ENCODE assay signal across 1 cellular context in the genomic region with DNA sequence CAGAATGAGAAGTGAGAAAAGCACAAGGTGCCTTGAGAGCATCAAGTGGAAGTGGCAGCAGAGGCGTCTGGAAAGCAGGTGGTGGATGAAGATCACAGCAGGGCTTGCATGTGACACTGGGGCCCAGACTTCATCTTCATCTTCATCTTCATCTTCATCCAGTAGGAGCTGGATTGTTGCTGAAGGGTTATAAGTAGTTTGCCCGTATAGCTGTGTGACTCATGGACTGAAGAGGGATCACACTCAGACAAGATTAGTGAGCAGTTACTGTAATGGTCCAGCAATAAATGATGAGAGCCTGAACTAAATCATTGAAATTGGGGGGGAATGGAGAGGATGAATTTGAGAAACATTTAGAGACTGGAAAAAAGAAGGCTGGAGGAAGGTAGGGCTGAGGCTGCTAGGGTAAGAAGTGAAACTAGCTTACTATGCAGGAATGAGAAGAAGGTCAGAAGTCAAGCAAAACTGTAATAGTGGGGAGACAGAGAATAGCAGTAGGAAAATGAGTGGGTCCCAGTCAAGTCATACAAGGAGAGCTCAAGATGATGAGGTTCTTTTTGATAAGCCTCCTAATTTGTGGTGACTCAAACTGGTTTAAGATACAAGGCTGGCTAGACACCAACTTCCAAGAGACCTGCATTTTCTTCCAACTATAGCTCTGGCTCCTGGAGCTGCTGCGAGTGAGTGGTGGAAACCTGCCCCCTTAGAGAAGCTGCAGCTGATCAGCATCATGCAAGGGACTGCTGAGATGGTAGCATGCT.
TF ChIP-seq lines count a peak whose summit lies in the region.

No MANE protein-coding gene starts in this region.

TF ChIP-seq in HepG2, 621 proteins besides CTCF, POLR2A, EP300 and RAD21 (continued from another document):
- TF ChIP-seq, protein P1, sequence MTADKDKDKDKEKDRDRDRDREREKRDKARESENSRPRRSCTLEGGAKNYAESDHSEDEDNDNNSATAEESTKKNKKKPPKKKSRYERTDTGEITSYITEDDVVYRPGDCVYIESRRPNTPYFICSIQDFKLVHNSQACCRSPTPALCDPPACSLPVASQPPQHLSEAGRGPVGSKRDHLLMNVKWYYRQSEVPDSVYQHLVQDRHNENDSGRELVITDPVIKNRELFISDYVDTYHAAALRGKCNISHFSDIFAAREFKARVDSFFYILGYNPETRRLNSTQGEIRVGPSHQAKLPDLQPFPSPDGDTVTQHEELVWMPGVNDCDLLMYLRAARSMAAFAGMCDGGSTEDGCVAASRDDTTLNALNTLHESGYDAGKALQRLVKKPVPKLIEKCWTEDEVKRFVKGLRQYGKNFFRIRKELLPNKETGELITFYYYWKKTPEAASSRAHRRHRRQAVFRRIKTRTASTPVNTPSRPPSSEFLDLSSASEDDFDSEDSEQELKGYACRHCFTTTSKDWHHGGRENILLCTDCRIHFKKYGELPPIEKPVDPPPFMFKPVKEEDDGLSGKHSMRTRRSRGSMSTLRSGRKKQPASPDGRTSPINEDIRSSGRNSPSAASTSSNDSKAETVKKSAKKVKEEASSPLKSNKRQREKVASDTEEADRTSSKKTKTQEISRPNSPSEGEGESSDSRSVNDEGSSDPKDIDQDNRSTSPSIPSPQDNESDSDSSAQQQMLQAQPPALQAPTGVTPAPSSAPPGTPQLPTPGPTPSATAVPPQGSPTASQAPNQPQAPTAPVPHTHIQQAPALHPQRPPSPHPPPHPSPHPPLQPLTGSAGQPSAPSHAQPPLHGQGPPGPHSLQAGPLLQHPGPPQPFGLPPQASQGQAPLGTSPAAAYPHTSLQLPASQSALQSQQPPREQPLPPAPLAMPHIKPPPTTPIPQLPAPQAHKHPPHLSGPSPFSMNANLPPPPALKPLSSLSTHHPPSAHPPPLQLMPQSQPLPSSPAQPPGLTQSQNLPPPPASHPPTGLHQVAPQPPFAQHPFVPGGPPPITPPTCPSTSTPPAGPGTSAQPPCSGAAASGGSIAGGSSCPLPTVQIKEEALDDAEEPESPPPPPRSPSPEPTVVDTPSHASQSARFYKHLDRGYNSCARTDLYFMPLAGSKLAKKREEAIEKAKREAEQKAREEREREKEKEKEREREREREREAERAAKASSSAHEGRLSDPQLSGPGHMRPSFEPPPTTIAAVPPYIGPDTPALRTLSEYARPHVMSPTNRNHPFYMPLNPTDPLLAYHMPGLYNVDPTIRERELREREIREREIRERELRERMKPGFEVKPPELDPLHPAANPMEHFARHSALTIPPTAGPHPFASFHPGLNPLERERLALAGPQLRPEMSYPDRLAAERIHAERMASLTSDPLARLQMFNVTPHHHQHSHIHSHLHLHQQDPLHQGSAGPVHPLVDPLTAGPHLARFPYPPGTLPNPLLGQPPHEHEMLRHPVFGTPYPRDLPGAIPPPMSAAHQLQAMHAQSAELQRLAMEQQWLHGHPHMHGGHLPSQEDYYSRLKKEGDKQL (CRISPR knock-in tag; IDR thresholded peaks at IDR 0.05; ENCODE audit: low read depth), result no peak
- TF ChIP-seq, protein P2, sequence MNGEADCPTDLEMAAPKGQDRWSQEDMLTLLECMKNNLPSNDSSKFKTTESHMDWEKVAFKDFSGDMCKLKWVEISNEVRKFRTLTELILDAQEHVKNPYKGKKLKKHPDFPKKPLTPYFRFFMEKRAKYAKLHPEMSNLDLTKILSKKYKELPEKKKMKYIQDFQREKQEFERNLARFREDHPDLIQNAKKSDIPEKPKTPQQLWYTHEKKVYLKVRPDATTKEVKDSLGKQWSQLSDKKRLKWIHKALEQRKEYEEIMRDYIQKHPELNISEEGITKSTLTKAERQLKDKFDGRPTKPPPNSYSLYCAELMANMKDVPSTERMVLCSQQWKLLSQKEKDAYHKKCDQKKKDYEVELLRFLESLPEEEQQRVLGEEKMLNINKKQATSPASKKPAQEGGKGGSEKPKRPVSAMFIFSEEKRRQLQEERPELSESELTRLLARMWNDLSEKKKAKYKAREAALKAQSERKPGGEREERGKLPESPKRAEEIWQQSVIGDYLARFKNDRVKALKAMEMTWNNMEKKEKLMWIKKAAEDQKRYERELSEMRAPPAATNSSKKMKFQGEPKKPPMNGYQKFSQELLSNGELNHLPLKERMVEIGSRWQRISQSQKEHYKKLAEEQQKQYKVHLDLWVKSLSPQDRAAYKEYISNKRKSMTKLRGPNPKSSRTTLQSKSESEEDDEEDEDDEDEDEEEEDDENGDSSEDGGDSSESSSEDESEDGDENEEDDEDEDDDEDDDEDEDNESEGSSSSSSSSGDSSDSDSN (CRISPR knock-in tag; IDR thresholded peaks at IDR 0.05), result no peak
- no peak for TF ChIP-seq MIER2 (CRISPR knock-in tag; IDR thresholded peaks at IDR 0.05)
- TF ChIP-seq, protein P3, sequence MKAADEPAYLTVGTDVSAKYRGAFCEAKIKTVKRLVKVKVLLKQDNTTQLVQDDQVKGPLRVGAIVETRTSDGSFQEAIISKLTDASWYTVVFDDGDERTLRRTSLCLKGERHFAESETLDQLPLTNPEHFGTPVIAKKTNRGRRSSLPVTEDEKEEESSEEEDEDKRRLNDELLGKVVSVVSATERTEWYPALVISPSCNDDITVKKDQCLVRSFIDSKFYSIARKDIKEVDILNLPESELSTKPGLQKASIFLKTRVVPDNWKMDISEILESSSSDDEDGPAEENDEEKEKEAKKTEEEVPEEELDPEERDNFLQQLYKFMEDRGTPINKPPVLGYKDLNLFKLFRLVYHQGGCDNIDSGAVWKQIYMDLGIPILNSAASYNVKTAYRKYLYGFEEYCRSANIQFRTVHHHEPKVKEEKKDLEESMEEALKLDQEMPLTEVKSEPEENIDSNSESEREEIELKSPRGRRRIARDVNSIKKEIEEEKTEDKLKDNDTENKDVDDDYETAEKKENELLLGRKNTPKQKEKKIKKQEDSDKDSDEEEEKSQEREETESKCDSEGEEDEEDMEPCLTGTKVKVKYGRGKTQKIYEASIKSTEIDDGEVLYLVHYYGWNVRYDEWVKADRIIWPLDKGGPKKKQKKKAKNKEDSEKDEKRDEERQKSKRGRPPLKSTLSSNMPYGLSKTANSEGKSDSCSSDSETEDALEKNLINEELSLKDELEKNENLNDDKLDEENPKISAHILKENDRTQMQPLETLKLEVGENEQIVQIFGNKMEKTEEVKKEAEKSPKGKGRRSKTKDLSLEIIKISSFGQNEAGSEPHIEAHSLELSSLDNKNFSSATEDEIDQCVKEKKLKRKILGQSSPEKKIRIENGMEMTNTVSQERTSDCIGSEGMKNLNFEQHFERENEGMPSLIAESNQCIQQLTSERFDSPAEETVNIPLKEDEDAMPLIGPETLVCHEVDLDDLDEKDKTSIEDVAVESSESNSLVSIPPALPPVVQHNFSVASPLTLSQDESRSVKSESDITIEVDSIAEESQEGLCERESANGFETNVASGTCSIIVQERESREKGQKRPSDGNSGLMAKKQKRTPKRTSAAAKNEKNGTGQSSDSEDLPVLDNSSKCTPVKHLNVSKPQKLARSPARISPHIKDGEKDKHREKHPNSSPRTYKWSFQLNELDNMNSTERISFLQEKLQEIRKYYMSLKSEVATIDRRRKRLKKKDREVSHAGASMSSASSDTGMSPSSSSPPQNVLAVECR (CRISPR knock-in tag; IDR thresholded peaks at IDR 0.05; ENCODE audit: borderline replicate concordance), result no peak
- no peak for TF ChIP-seq NCOA2 (CRISPR knock-in tag; IDR thresholded peaks at IDR 0.05)
- TF ChIP-seq ZNF451 (CRISPR knock-in tag; IDR thresholded peaks at IDR 0.05), result no peak
- no peak for TF ChIP-seq FOXO1 (CRISPR knock-in tag; IDR thresholded peaks at IDR 0.05)
TF ChIP-seq in HepG2: peak in this region for 0.
